8 cellular contexts compared by ENCODE assay signal in genomic region chr12:56300644-56301464, GRCh38. TPM values are rescaled to one million over a fixed set of nuclear protein-coding genes. Genes with fewer than 3 reads are reported as not detected.
DNase-seq lines count a peak whose midpoint lies in the region; ATAC-seq and TF ChIP-seq lines count a peak whose summit lies in the region.

No MANE protein-coding gene starts in this region.

- H3K9me3 ChIP-seq in WERI-Rb-1 (ENCODE audit: severe bottlenecking), result no peaks in the 10 kb centered on the region

- H3K27me3 ChIP-seq in WERI-Rb-1 (ENCODE audit: insufficient read depth, low read depth, severe bottlenecking) (no peaks in the 10 kb centered on the region), foreskin keratinocyte (no peaks in the 10 kb centered on the region), rectal smooth muscle tissue (ENCODE audit: control insufficient read depth, insufficient read depth, low read length) (no peaks in the 10 kb centered on the region)

- peak overlapping the region; percentile 71 for H3K4me3 ChIP-seq in WERI-Rb-1 (ENCODE audit: low read depth, low read length)
- H3K4me3 ChIP-seq in rectal smooth muscle tissue (ENCODE audit: low read length), result peak overlapping the region; percentile 67

- in situ Hi-C loops in GM13977 (cut with MboI; ENCODE audit: low pct_unique_long_range_greater_than_20kb, low sequenced_read_pairs, unreplicated experiment), result no loop called here

- no peak for TF ChIP-seq CTCF in WERI-Rb-1 (IDR thresholded peaks at IDR 0.05; ENCODE audit: low read depth, low read length)
- TF ChIP-seq CTCF in foreskin keratinocyte (conservative IDR thresholded peaks at IDR 0.05), result no peak
- TF ChIP-seq CTCF in GM13977 (IDR thresholded peaks at IDR 0.05; ENCODE audit: extremely low read depth, insufficient read depth, missing control alignments), result no peak

- peak overlapping the region; percentile 77 for H3K27ac ChIP-seq in WERI-Rb-1
- H3K27ac ChIP-seq in foreskin keratinocyte, result peak overlapping the region; percentile 83
- H3K27ac ChIP-seq in rectal smooth muscle tissue (ENCODE audit: low read depth, low read length), result peak overlapping the region; percentile 95

- ATAC-seq in foreskin keratinocyte, result peak; percentile 2
- no peak for ATAC-seq in HG03108 (IDR thresholded peaks at IDR 0.05; ENCODE audit: unreplicated experiment)

- peaks cover 45% of the 10 kb centered on the region for H3K36me3 ChIP-seq in WERI-Rb-1
- no peaks in the 10 kb centered on the region for H3K36me3 ChIP-seq in rectal smooth muscle tissue (ENCODE audit: control insufficient read depth, insufficient read depth, low read length)

- DNase-seq in NCI-H2029 (lab: John Stamatoyannopoulos, UW) (peak; percentile 80), NCI-H2029 treated with DMSO at 0.1 percent for 48 hours (lab: John Stamatoyannopoulos, UW) (no peak), WERI-Rb-1 (no peak), foreskin keratinocyte (no peak), GM13977 (ENCODE audit: low spot score) (no peak)
- no peak for DNase-seq in stimulated activated CD8-positive, alpha-beta memory T cell treated with anti-CD3 and anti-CD28 coated beads, Interleukin-4, amount 100 ng/mL, for 48 hours

- H3K9ac ChIP-seq in rectal smooth muscle tissue (ENCODE audit: low read length), result peak overlapping the region; percentile 40

- no peaks in the 10 kb centered on the region for H3K4me1 ChIP-seq in foreskin keratinocyte
- peaks cover 22% of the 10 kb centered on the region for H3K4me1 ChIP-seq in rectal smooth muscle tissue (ENCODE audit: control insufficient read depth, insufficient read depth, low read length)

RNA-seq across cellular contexts. Expression of gene CS, which starts 0.7 kb away (rescaled TPM):
- 150 TPM in 2 replicates for total RNA-seq in foreskin keratinocyte
- polyA plus RNA-seq in foreskin keratinocyte, result 85.2 and 101 TPM in 2 replicates

RNA-seq across cellular contexts. Expression of gene CNPY2, which starts 14.9 kb away (rescaled TPM):
- 116 and 122 TPM in 2 replicates for total RNA-seq in foreskin keratinocyte
- 120 and 124 TPM in 2 replicates for polyA plus RNA-seq in foreskin keratinocyte

RNA-seq across cellular contexts. Expression of gene PAN2, which starts 32.9 kb away (rescaled TPM):
- 15.9 and 16.3 TPM in 2 replicates for total RNA-seq in foreskin keratinocyte
- 8.7 and 11.6 TPM in 2 replicates for polyA plus RNA-seq in foreskin keratinocyte

RNA-seq across cellular contexts. Expression of gene COQ10A, which starts 34.1 kb away (rescaled TPM):
- 6.6 and 8.3 TPM in 2 replicates for total RNA-seq in foreskin keratinocyte
- 6.1 and 7.6 TPM in 2 replicates for polyA plus RNA-seq in foreskin keratinocyte

RNA-seq across cellular contexts. Expression of gene IL23A, which starts 37.8 kb away (rescaled TPM):
- total RNA-seq in foreskin keratinocyte, result 5.0 and 7.3 TPM in 2 replicates
- polyA plus RNA-seq in foreskin keratinocyte, result 8.2 and 8.5 TPM in 2 replicates
